28 cellular contexts compared by ENCODE assay signal in the genomic region with DNA sequence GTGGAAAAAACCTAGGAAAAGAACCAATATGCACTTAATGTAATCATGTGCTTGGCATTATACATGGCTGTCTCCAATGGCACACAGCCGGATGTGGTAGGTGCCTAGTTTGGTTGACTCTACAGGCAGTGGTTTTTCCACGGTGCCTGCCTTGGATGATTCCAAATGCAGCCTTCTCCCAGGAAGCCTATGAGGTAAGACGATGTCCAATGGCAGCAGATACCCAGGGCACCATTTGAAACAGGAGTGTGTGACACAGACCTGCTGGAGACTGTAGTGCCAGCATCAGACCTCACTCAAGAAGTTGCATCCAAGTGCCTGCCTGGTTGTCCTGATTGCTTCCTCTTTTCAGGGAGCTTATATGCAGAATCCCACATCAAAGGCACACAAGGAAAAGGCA.
"Had no signal": no experiment of that assay in that cellular context is flagged by ENCODE, and none has a peak within 500 bp of the region (broad histone marks: within the 10 kb centered on the region; RNA-seq: fewer than 3 reads in every experiment).

No MANE protein-coding gene starts in this region.

- H3K9me3 ChIP-seq: colonic mucosa, mucosa of descending colon, right lobe of liver had no signal

- H3K27ac ChIP-seq: colonic mucosa, epithelial cell of prostate, foreskin keratinocyte, gastroesophageal sphincter, heart left ventricle, hepatocyte, parathyroid adenoma, right lobe of liver, suprapubic skin, transverse colon had no signal

- H3K36me3 Mint-ChIP-seq: naive B cell; natural killer cell treated with Interleukin-12 subunit alpha and Interleukin-12 subunit beta and Interleukin-15 and Interleukin-18, amount 100 ng/mL, for 72 hours; stimulated activated naive B cell treated with anti-CD40 and anti-IgM and Interleukin-4, amounts not matched to agents 10 μg/mL and 1 μg/mL and 100 μg/mL, for 72 hours had no signal

- H3K4me1 Mint-ChIP-seq: endodermal cell; mesothelial cell of epicardium; naive B cell; stimulated activated naive B cell treated with anti-CD40 and anti-IgM and Interleukin-4, amounts not matched to agents 10 μg/mL and 1 μg/mL and 100 μg/mL, for 72 hours; stimulated activated naive CD8-positive, alpha-beta T cell treated with anti-CD3 and anti-CD28 coated beads, Interleukin-15, amount 100 ng/mL, for 72 hours had no signal

- H3K27me3 ChIP-seq: colonic mucosa, gastroesophageal sphincter, heart left ventricle, right lobe of liver, transverse colon had no signal

- H3K4me2 ChIP-seq: hepatocyte had no signal

- H3K4me3 Mint-ChIP-seq: dendritic cell treated with granulocyte-macrophage colony-stimulating factor and Interleukin-4, amounts not matched to agents 40 ng/mL and 50 ng/mL, for 4 days; endodermal cell; mesothelial cell of epicardium; naive B cell; natural killer cell treated with Interleukin-12 subunit alpha and Interleukin-12 subunit beta and Interleukin-15 and Interleukin-18, amount 100 ng/mL, for 72 hours; neural crest cell; stimulated activated naive B cell treated with anti-CD40 and anti-IgM and Interleukin-4, amounts not matched to agents 10 μg/mL and 1 μg/mL and 100 μg/mL, for 72 hours; stimulated activated naive CD8-positive, alpha-beta T cell treated with anti-CD3 and anti-CD28 coated beads, Interleukin-15, amount 100 ng/mL, for 72 hours had no signal

- H3K4me3 ChIP-seq: colonic mucosa, gastroesophageal sphincter, heart left ventricle, hepatocyte, mucosa of descending colon, right lobe of liver, suprapubic skin, transverse colon had no signal

- ATAC-seq: esophagus mucosa; foreskin keratinocyte; gastroesophageal sphincter; heart left ventricle; left lobe of liver; mucosa of descending colon; natural killer cell treated with Interleukin-12 subunit alpha and Interleukin-12 subunit beta and Interleukin-15 and Interleukin-18, amount 100 ng/mL, for 72 hours; right lobe of liver; stimulated activated naive B cell treated with anti-CD40 and anti-IgM and Interleukin-4, amounts not matched to agents 10 μg/mL and 1 μg/mL and 100 μg/mL, for 72 hours; stimulated activated naive CD8-positive, alpha-beta T cell treated with anti-CD3 and anti-CD28 coated beads, Interleukin-15, amount 100 ng/mL, for 72 hours had no signal

- H3K4me1 ChIP-seq: colonic mucosa, foreskin keratinocyte, gastroesophageal sphincter, heart left ventricle, parathyroid adenoma, right lobe of liver, suprapubic skin, transverse colon had no signal

- H3K9me3 Mint-ChIP-seq: natural killer cell treated with Interleukin-12 subunit alpha and Interleukin-12 subunit beta and Interleukin-15 and Interleukin-18, amount 100 ng/mL, for 72 hours; stimulated activated naive CD8-positive, alpha-beta T cell treated with anti-CD3 and anti-CD28 coated beads, Interleukin-15, amount 100 ng/mL, for 72 hours had no signal

- H3K36me3 ChIP-seq: colonic mucosa, gastroesophageal sphincter, heart left ventricle, right lobe of liver, suprapubic skin, transverse colon had no signal

- H3K9ac ChIP-seq: parathyroid adenoma had no signal

- DNase-seq: colonic mucosa; effector CD8-positive, alpha-beta T cell; endodermal cell; foreskin keratinocyte; heart left ventricle; kidney; mesenchymal stem cell; mucosa of descending colon; naive B cell; right lobe of liver; small intestine; stimulated activated CD4-positive, alpha-beta T cell treated with anti-CD3 and anti-CD28 coated beads, Interleukin-15, amount 100 ng/mL, for 24 hours; stimulated activated CD4-positive, alpha-beta T cell treated with anti-CD3 and anti-CD28 coated beads, Interleukin-2, amount 100 ng/mL, for 48 hours; stimulated activated naive B cell treated with anti-CD40 and anti-IgM and Interleukin-4, amounts not matched to agents 10 μg/mL and 1 μg/mL and 100 μg/mL, for 72 hours; stimulated activated naive CD8-positive, alpha-beta T cell treated with anti-CD3 and anti-CD28 coated beads, Interleukin-15, amount 100 ng/mL, for 72 hours; transverse colon had no signal

- H3K27ac Mint-ChIP-seq: dendritic cell treated with granulocyte-macrophage colony-stimulating factor and Interleukin-4, amounts not matched to agents 40 ng/mL and 50 ng/mL, for 4 days; endodermal cell; mesothelial cell of epicardium; natural killer cell treated with Interleukin-12 subunit alpha and Interleukin-12 subunit beta and Interleukin-15 and Interleukin-18, amount 100 ng/mL, for 72 hours; progenitor cell of endocrine pancreas; stimulated activated naive B cell treated with anti-CD40 and anti-IgM and Interleukin-4, amounts not matched to agents 10 μg/mL and 1 μg/mL and 100 μg/mL, for 72 hours; stimulated activated naive CD8-positive, alpha-beta T cell treated with anti-CD3 and anti-CD28 coated beads, Interleukin-15, amount 100 ng/mL, for 72 hours had no signal
